ENCODE assay signal across 19 cellular contexts in genomic region chr7:15370441-15370840, GRCh38.
"Had no signal": no experiment of that assay in that cellular context is flagged by ENCODE, and none has a peak within 500 bp of the region (broad histone marks: within the 10 kb centered on the region; RNA-seq: fewer than 3 reads in every experiment).

No MANE protein-coding gene starts in this region.

- H3K4me3 ChIP-seq: esophagus muscularis mucosa, gastroesophageal sphincter, mucosa of descending colon, stomach, suprapubic skin, tibial nerve, upper lobe of right lung, vagina had no signal

- DNase-seq: cortex of kidney; effector memory CD8-positive, alpha-beta T cell; immature natural killer cell; kidney; mucosa of descending colon; naive thymus-derived CD8-positive, alpha-beta T cell; right cardiac atrium; small intestine; stimulated activated CD4-positive, alpha-beta T cell treated with anti-CD3 and anti-CD28 coated beads, Interleukin-12 subunit alpha, Interleukin-12 subunit beta, amount 100 ng/mL, for 4 hours; stimulated activated naive CD4-positive, alpha-beta T cell; stomach; upper lobe of right lung had no signal

- ATAC-seq: effector memory CD8-positive, alpha-beta T cell; gastroesophageal sphincter; mucosa of descending colon; naive thymus-derived CD8-positive, alpha-beta T cell; right cardiac atrium; upper lobe of right lung had no signal

- H3K4me1 ChIP-seq: esophagus muscularis mucosa, gastroesophageal sphincter, stomach, suprapubic skin, tibial nerve, upper lobe of right lung, vagina had no signal

- H3K27me3 ChIP-seq: esophagus muscularis mucosa, gastroesophageal sphincter, neutrophil, stomach, suprapubic skin, tibial nerve, upper lobe of right lung, vagina had no signal

- FAIRE-seq: small intestine had no signal

- H3K27ac ChIP-seq: epithelial cell of prostate, esophagus muscularis mucosa, gastroesophageal sphincter, neutrophil, stomach, suprapubic skin, tibial nerve, upper lobe of right lung, vagina had no signal

- H3K9me3 ChIP-seq: esophagus muscularis mucosa, gastroesophageal sphincter, mucosa of descending colon, neutrophil, stomach, suprapubic skin, tibial nerve, upper lobe of right lung, vagina had no signal

- H3K36me3 ChIP-seq: esophagus muscularis mucosa, gastroesophageal sphincter, neutrophil, stomach, suprapubic skin, tibial nerve, upper lobe of right lung, vagina had no signal
